ENCODE assay signal across 20 cellular contexts in genomic region chr6:3789018-3789895, GRCh38. TPM values are rescaled to one million over a fixed set of nuclear protein-coding genes. Genes with fewer than 3 reads are reported as not detected.
A peak's percentile ranks its signal among the peaks of the same experiment; 100 is the strongest.
DNase-seq lines count a peak whose midpoint lies in the region; ATAC-seq and TF ChIP-seq lines count a peak whose summit lies in the region.
"Had no signal": no experiment of that assay in that cellular context is flagged by ENCODE, and none has a peak within 500 bp of the region (broad histone marks: within the 10 kb centered on the region; RNA-seq: fewer than 3 reads in every experiment).

No MANE protein-coding gene starts in this region.

- H3K36me3 ChIP-seq in Caco-2 (ENCODE audit: control insufficient read depth, insufficient read depth, low read length): no peaks in the 10 kb centered on the region
- H3K36me3 ChIP-seq: SJCRH30 had no signal

- no peaks in the 10 kb centered on the region for H3K27me3 ChIP-seq in Caco-2 (replicated peaks; ENCODE audit: control insufficient read depth, insufficient read depth, low read length)
- H3K27me3 ChIP-seq: SJCRH30 had no signal

- no peaks in the 10 kb centered on the region for H3K36me3 Mint-ChIP-seq in Caco-2 (ENCODE audit: insufficient read depth, unreplicated experiment)
- H3K36me3 Mint-ChIP-seq in activated naive CD8-positive, alpha-beta T cell treated with anti-CD3 and anti-CD28 coated beads, Interleukin-2, amount 50 U/mL, for 24 hours (ENCODE audit: low read depth): no peaks in the 10 kb centered on the region
- H3K36me3 Mint-ChIP-seq: activated naive CD4-positive, alpha-beta T cell treated with anti-CD3 and anti-CD28 coated beads, Interleukin-2, amount 50 U/mL, for 72 hours; stimulated activated effector memory CD8-positive, alpha-beta T cell treated with anti-CD3 and anti-CD28 coated beads, Interleukin-12 subunit alpha, Interleukin-12 subunit beta, amount 100 ng/mL, for 72 hours had no signal

- intact Hi-C loops in Caco-2 (cut with micrococcal nuclease; ENCODE audit: unreplicated experiment): loop anchor here (1.0 kb wide), 1 partner anchor 8 kb away; no protein-coding TSS in a partner anchor

- no peaks in the 10 kb centered on the region for H3K27me3 Mint-ChIP-seq in Caco-2 (ENCODE audit: insufficient read depth, unreplicated experiment)
- no peaks in the 10 kb centered on the region for H3K27me3 Mint-ChIP-seq in activated naive CD8-positive, alpha-beta T cell treated with anti-CD3 and anti-CD28 coated beads, Interleukin-2, amount 50 U/mL, for 24 hours
- H3K27me3 Mint-ChIP-seq: activated T-cell treated with anti-CD3 and anti-CD28 coated beads, Interleukin-2, amount 50 U/mL, for 24 hours; central memory CD8-positive, alpha-beta T cell had no signal

- peak; percentile 49; the same call in 2 of the 3 replicates for ATAC-seq in SK-N-SH treated with all-trans-retinoic acid at 6 μM for 48 hours
- ATAC-seq in omental fat pad (ENCODE audit: low FRiP score): peak; percentile 89
- no peak for ATAC-seq in stimulated activated naive CD8-positive, alpha-beta T cell treated with anti-CD3 and anti-CD28 coated beads, Interleukin-15, Interleukin-2, amounts not matched to agents 100 U/mL and 50 U/mL, for 24 hours
- ATAC-seq in activated naive CD8-positive, alpha-beta T cell treated with anti-CD3 and anti-CD28 coated beads, Interleukin-2, amount 50 U/mL, for 24 hours: no peak
- ATAC-seq: activated naive CD4-positive, alpha-beta T cell treated with anti-CD3 and anti-CD28 coated beads, Interleukin-2, amount 50 U/mL, for 72 hours; mucosa of descending colon; stimulated activated effector memory CD8-positive, alpha-beta T cell treated with anti-CD3 and anti-CD28 coated beads, Interleukin-12 subunit alpha, Interleukin-12 subunit beta, amount 100 ng/mL, for 72 hours had no signal

- POLR2A ChIA-PET in Caco-2 (lab: Charles Lee): no interaction called here

- DNase-seq in Caco-2: peak; percentile 60 to 64
- DNase-seq in fibroblast of mammary gland (ENCODE audit: low read depth): peak; percentile 56
- DNase-seq in omental fat pad (ENCODE audit: low spot score): no peak
- DNase-seq in pons (ENCODE audit: low spot score): no peak
- DNase-seq in stimulated activated naive CD8-positive, alpha-beta T cell treated with anti-CD3 and anti-CD28 coated beads, Interleukin-15, Interleukin-2, amounts not matched to agents 100 U/mL and 50 U/mL, for 24 hours: no peak
- DNase-seq in AG20443 (ENCODE audit: low spot score): no peak
- DNase-seq in activated naive CD8-positive, alpha-beta T cell treated with anti-CD3 and anti-CD28 coated beads, Interleukin-2, amount 50 U/mL, for 24 hours: no peak
- DNase-seq: activated CD4-positive, alpha-beta T cell treated with anti-CD3 and anti-CD28 coated beads, Interleukin-2, amount 50 U/mL, for 48 hours; activated T-cell treated with anti-CD3 and anti-CD28 coated beads, Interleukin-2, amount 50 U/mL, for 24 hours; endodermal cell; GDM1; islet precursor cell; mucosa of descending colon; NCI-H1417 treated with DMSO at 0.1 percent for 48 hours; NCI-H446; SJCRH30 had no signal

- H3K9me3 Mint-ChIP-seq in Caco-2 (ENCODE audit: unreplicated experiment): no peaks in the 10 kb centered on the region
- H3K9me3 Mint-ChIP-seq in activated naive CD8-positive, alpha-beta T cell treated with anti-CD3 and anti-CD28 coated beads, Interleukin-2, amount 50 U/mL, for 24 hours: no peaks in the 10 kb centered on the region
- H3K9me3 Mint-ChIP-seq: activated naive CD4-positive, alpha-beta T cell treated with anti-CD3 and anti-CD28 coated beads, Interleukin-2, amount 50 U/mL, for 72 hours; activated T-cell treated with anti-CD3 and anti-CD28 coated beads, Interleukin-2, amount 50 U/mL, for 24 hours; central memory CD8-positive, alpha-beta T cell; endodermal cell; stimulated activated effector memory CD8-positive, alpha-beta T cell treated with anti-CD3 and anti-CD28 coated beads, Interleukin-12 subunit alpha, Interleukin-12 subunit beta, amount 100 ng/mL, for 72 hours had no signal

- TF ChIP-seq CTCF in Caco-2 (IDR thresholded peaks at IDR 0.05; ENCODE audit: insufficient read depth in 1 of 2, low read depth in 1 of 2, low read length in 1 of 2, severe bottlenecking in 1 of 2, unreplicated experiment in 1 of 2): no peak
- no peak for TF ChIP-seq CTCF in fibroblast of mammary gland (conservative IDR thresholded peaks at IDR 0.05; ENCODE audit: control insufficient read depth, insufficient read depth, low read depth, low read length)
- no peak for TF ChIP-seq CTCF in omental fat pad (IDR thresholded peaks at IDR 0.05)

- H3K4me3 Mint-ChIP-seq in Caco-2 (ENCODE audit: unreplicated experiment): peak overlapping the region; percentile 10
- no peak overlapping the region for H3K4me3 Mint-ChIP-seq in activated naive CD8-positive, alpha-beta T cell treated with anti-CD3 and anti-CD28 coated beads, Interleukin-2, amount 50 U/mL, for 24 hours
- H3K4me3 Mint-ChIP-seq: activated T-cell treated with anti-CD3 and anti-CD28 coated beads, Interleukin-2, amount 50 U/mL, for 24 hours; central memory CD8-positive, alpha-beta T cell; endodermal cell; stimulated activated effector memory CD8-positive, alpha-beta T cell treated with anti-CD3 and anti-CD28 coated beads, Interleukin-12 subunit alpha, Interleukin-12 subunit beta, amount 100 ng/mL, for 72 hours had no signal

- BruUV-seq in Caco-2 (replicated peaks; lab: Mats Ljungman, UMichigan): no TSS peak

- H3K4me3 ChIP-seq in Caco-2 (ENCODE audit: low read depth, low read length) (no peak overlapping the region), fibroblast of mammary gland (ENCODE audit: control insufficient read depth, low read depth, low read length) (no peak overlapping the region)
- H3K4me3 ChIP-seq: mucosa of descending colon, SJCRH30 had no signal

- H3K9me3 ChIP-seq in Caco-2: no peaks in the 10 kb centered on the region
- H3K9me3 ChIP-seq: mucosa of descending colon, SJCRH30 had no signal

- H3K27ac Mint-ChIP-seq in Caco-2 (ENCODE audit: unreplicated experiment): peak overlapping the region; percentile 88
- H3K27ac Mint-ChIP-seq in activated naive CD8-positive, alpha-beta T cell treated with anti-CD3 and anti-CD28 coated beads, Interleukin-2, amount 50 U/mL, for 24 hours: no peak overlapping the region
- H3K27ac Mint-ChIP-seq: activated naive CD4-positive, alpha-beta T cell treated with anti-CD3 and anti-CD28 coated beads, Interleukin-2, amount 50 U/mL, for 72 hours; activated T-cell treated with anti-CD3 and anti-CD28 coated beads, Interleukin-2, amount 50 U/mL, for 24 hours; endodermal cell; stimulated activated effector memory CD8-positive, alpha-beta T cell treated with anti-CD3 and anti-CD28 coated beads, Interleukin-12 subunit alpha, Interleukin-12 subunit beta, amount 100 ng/mL, for 72 hours had no signal

- peaks cover 31% of the 10 kb centered on the region for H3K4me1 ChIP-seq in Caco-2
- H3K4me1 ChIP-seq: SJCRH30 had no signal

- peaks cover 7% of the 10 kb centered on the region for H3K4me1 Mint-ChIP-seq in Caco-2 (ENCODE audit: low read depth, unreplicated experiment)
- no peaks in the 10 kb centered on the region for H3K4me1 Mint-ChIP-seq in activated naive CD8-positive, alpha-beta T cell treated with anti-CD3 and anti-CD28 coated beads, Interleukin-2, amount 50 U/mL, for 24 hours
- H3K4me1 Mint-ChIP-seq: central memory CD8-positive, alpha-beta T cell had no signal

- CTCF ChIA-PET in Caco-2 (lab: Charles Lee): no interaction called here

TF ChIP-seq in SK-N-SH treated with all-trans-retinoic acid at 6 μM for 48 hours, 23 proteins besides CTCF, POLR2A, EP300 and RAD21:
- TF ChIP-seq, protein P1, sequence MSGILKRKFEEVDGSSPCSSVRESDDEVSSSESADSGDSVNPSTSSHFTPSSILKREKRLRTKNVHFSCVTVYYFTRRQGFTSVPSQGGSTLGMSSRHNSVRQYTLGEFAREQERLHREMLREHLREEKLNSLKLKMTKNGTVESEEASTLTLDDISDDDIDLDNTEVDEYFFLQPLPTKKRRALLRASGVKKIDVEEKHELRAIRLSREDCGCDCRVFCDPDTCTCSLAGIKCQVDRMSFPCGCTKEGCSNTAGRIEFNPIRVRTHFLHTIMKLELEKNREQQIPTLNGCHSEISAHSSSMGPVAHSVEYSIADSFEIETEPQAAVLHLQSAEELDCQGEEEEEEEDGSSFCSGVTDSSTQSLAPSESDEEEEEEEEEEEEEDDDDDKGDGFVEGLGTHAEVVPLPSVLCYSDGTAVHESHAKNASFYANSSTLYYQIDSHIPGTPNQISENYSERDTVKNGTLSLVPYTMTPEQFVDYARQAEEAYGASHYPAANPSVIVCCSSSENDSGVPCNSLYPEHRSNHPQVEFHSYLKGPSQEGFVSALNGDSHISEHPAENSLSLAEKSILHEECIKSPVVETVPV (CRISPR knock-in tag; IDR thresholded peaks at IDR 0.05): no peak
- TF ChIP-seq ZNF70 (CRISPR knock-in tag; IDR thresholded peaks at IDR 0.05) (no peak), ARNTL (CRISPR knock-in tag; IDR thresholded peaks at IDR 0.05; ENCODE audit: borderline replicate concordance, low read depth) (no peak), ISL1 (CRISPR knock-in tag; IDR thresholded peaks at IDR 0.05) (no peak)
- TF ChIP-seq, protein P2, sequence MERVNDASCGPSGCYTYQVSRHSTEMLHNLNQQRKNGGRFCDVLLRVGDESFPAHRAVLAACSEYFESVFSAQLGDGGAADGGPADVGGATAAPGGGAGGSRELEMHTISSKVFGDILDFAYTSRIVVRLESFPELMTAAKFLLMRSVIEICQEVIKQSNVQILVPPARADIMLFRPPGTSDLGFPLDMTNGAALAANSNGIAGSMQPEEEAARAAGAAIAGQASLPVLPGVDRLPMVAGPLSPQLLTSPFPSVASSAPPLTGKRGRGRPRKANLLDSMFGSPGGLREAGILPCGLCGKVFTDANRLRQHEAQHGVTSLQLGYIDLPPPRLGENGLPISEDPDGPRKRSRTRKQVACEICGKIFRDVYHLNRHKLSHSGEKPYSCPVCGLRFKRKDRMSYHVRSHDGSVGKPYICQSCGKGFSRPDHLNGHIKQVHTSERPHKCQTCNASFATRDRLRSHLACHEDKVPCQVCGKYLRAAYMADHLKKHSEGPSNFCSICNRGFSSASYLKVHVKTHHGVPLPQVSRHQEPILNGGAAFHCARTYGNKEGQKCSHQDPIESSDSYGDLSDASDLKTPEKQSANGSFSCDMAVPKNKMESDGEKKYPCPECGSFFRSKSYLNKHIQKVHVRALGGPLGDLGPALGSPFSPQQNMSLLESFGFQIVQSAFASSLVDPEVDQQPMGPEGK (CRISPR knock-in tag; IDR thresholded peaks at IDR 0.05; ENCODE audit: borderline replicate concordance): no peak

RNA-seq across cellular contexts. Expression of gene PXDC1, which starts 37.7 kb away (rescaled TPM):
- total RNA-seq in Caco-2 (2022) (36.9 and 42.9 TPM in 2 replicates), omental fat pad (100 to 1,000 TPM; 106 to 205 (median 122) TPM)

RNA-seq across cellular contexts. Expression of gene FAM50B, which starts 59.9 kb away (rescaled TPM):
- total RNA-seq in Caco-2 (2022) (not detected in 2 replicates), omental fat pad (10 to 100 TPM in 1 of 4 donors, 1 to 10 TPM in 3; 5.6 to 11.7 (median 6.7) TPM)

Comparison
In these comparisons a context has a peak if more than half of its experiments do, and no peak if none do; other contexts are left out.
1. DNase-seq: peak in Caco-2 (2 of 2) and fibroblast of mammary gland (single experiment); none in omental fat pad (single experiment), pons (single experiment), stimulated activated naive CD8-positive, alpha-beta T cell treated with anti-CD3 and anti-CD28 coated beads, Interleukin-15, Interleukin-2, amounts not matched to agents 100 U/mL and 50 U/mL, for 24 hours (single experiment), AG20443 (single experiment) and activated naive CD8-positive, alpha-beta T cell treated with anti-CD3 and anti-CD28 coated beads, Interleukin-2, amount 50 U/mL, for 24 hours (single experiment).
2. ATAC-seq: peak in SK-N-SH treated with all-trans-retinoic acid at 6 μM for 48 hours (single experiment) and omental fat pad (single experiment); none in stimulated activated naive CD8-positive, alpha-beta T cell treated with anti-CD3 and anti-CD28 coated beads, Interleukin-15, Interleukin-2, amounts not matched to agents 100 U/mL and 50 U/mL, for 24 hours (single experiment) and activated naive CD8-positive, alpha-beta T cell treated with anti-CD3 and anti-CD28 coated beads, Interleukin-2, amount 50 U/mL, for 24 hours (single experiment).